Comparison of ENCODE assay signal across 21 cellular contexts in genomic region chr4:100284302-100284701, GRCh38.
"Had no signal": no experiment of that assay in that cellular context is flagged by ENCODE, and none has a peak within 500 bp of the region (broad histone marks: within the 10 kb centered on the region; RNA-seq: fewer than 3 reads in every experiment).

No MANE protein-coding gene starts in this region.

- H3K36me3 ChIP-seq: heart right ventricle, left lung, ovary, thyroid gland had no signal

- H3K4me1 ChIP-seq: heart right ventricle, left lung, thyroid gland had no signal

- H3K9me3 ChIP-seq: heart right ventricle, left lung, ovary, thyroid gland had no signal

- H3K9me3 Mint-ChIP-seq: activated B cell treated with CpG ODN at 0.5 μM for 24 hours; activated naive CD8-positive, alpha-beta T cell treated with anti-CD3 and anti-CD28 coated beads for 36 hours; stimulated activated naive CD8-positive, alpha-beta T cell treated with anti-CD3 and anti-CD28 coated beads, Interleukin-15, Interleukin-2, amounts not matched to agents 100 ng/mL and 50 ng/mL, for 24 hours had no signal

- H3K4me1 Mint-ChIP-seq: activated B cell treated with CpG ODN at 0.5 μM for 24 hours; activated CD4-positive, alpha-beta T cell treated with anti-CD3 and anti-CD28 coated beads for 36 hours; activated naive CD8-positive, alpha-beta T cell treated with anti-CD3 and anti-CD28 coated beads for 36 hours; natural killer cell had no signal

- H3K36me3 Mint-ChIP-seq: activated naive CD8-positive, alpha-beta T cell treated with anti-CD3 and anti-CD28 coated beads for 36 hours; natural killer cell had no signal

- ATAC-seq: activated CD4-positive, alpha-beta T cell treated with anti-CD3 and anti-CD28 coated beads for 36 hours; heart right ventricle; left lung; natural killer cell; right cardiac atrium had no signal

- H3K4me3 Mint-ChIP-seq: activated B cell treated with CpG ODN at 0.5 μM for 24 hours; activated CD4-positive, alpha-beta T cell treated with anti-CD3 and anti-CD28 coated beads for 36 hours; activated naive CD8-positive, alpha-beta T cell treated with anti-CD3 and anti-CD28 coated beads for 36 hours; natural killer cell; stimulated activated naive CD8-positive, alpha-beta T cell treated with anti-CD3 and anti-CD28 coated beads, Interleukin-15, Interleukin-2, amounts not matched to agents 100 ng/mL and 50 ng/mL, for 24 hours had no signal

- H3K4me3 ChIP-seq: coronary artery, heart right ventricle, left lung, lung, ovary, skin epidermis, thyroid gland had no signal

- H3K27ac ChIP-seq: coronary artery, heart right ventricle, left lung, ovary, skin epidermis, thyroid gland had no signal

- H3K27me3 ChIP-seq: heart right ventricle, left lung, ovary, thyroid gland had no signal

- H3K27ac Mint-ChIP-seq: activated B cell treated with CpG ODN at 0.5 μM for 24 hours; activated CD4-positive, alpha-beta T cell treated with anti-CD3 and anti-CD28 coated beads for 36 hours; activated naive CD8-positive, alpha-beta T cell treated with anti-CD3 and anti-CD28 coated beads for 36 hours; natural killer cell; stimulated activated naive CD8-positive, alpha-beta T cell treated with anti-CD3 and anti-CD28 coated beads, Interleukin-15, Interleukin-2, amounts not matched to agents 100 ng/mL and 50 ng/mL, for 24 hours had no signal

- DNase-seq: activated B cell treated with CpG ODN at 0.5 μM for 24 hours; activated CD4-positive, alpha-beta T cell treated with anti-CD3 and anti-CD28 coated beads for 36 hours; activated CD4-positive, alpha-beta T cell treated with anti-CD3 and anti-CD28 coated beads, Interleukin-2, amount 50 U/mL, for 48 hours; activated naive CD4-positive, alpha-beta T cell treated with Interleukin-2 at 50 U/mL for 16 hours; activated naive CD8-positive, alpha-beta T cell treated with anti-CD3 and anti-CD28 coated beads for 36 hours; activated T-cell treated with anti-CD3 and anti-CD28 coated beads, Interleukin-2, amount 50 U/mL, for 48 hours; cerebellar nuclear complex; heart right ventricle; kidney; natural killer cell; ovary; stimulated activated CD4-positive, alpha-beta T cell treated with anti-CD3 and anti-CD28 coated beads, Interleukin-1b, Interleukin-23, amount 100 ng/mL, for 48 hours; substantia nigra; T1000; thyroid gland had no signal
